In genomic region chr19:45607071-45608029, GRCh38 we compare ENCODE assay signal across 8 cellular contexts. TPM values are rescaled to one million over a fixed set of nuclear protein-coding genes. Genes with fewer than 3 reads are reported as not detected.
A peak's percentile ranks its signal among the peaks of the same experiment; 100 is the strongest.
DNase-seq lines count a peak whose midpoint lies in the region; ATAC-seq, FAIRE-seq and TF ChIP-seq lines count a peak whose summit lies in the region.

No MANE protein-coding gene starts in this region.

- H3K27ac ChIP-seq in kidney (ENCODE audit: low read depth in 2 of 2, low read length in 2 of 2), result peak overlapping the region; percentile 39 to 51
- peak overlapping the region in 5 of 8 donors; percentile 18 to 65 (median 46) for H3K27ac ChIP-seq in spleen

- H3K36me3 ChIP-seq in kidney (ENCODE audit: control insufficient read depth in 1 of 2, insufficient read depth in 2 of 2, low read length in 2 of 2), result no peaks in the 10 kb centered on the region
- H3K36me3 ChIP-seq in spleen, result peaks cover 0 to 40% (median 29%) of the 10 kb centered on the region in 6 donors

- peak overlapping the region; percentile 20 to 55 for H3K9ac ChIP-seq in kidney (ENCODE audit: low read length in 2 of 2)

- peaks cover 0 to 21% (median 8%) of the 10 kb centered on the region in 7 donors for H3K27me3 ChIP-seq in spleen (replicated peaks in 1 of 7)

- DNase-seq in GM03348 (ENCODE audit: low spot score) (peak; percentile 88), NCI-H1092 treated with DMSO at 0.1 percent for 48 hours (lab: John Stamatoyannopoulos, UW) (peak; percentile 8), choroid plexus epithelial cell (ENCODE audit: low read depth) (peak; percentile 72), kidney (peak; percentile 90), spleen (peak; percentile 84), NK-92 (lab: John Stamatoyannopoulos, UW; ENCODE audit: unreplicated experiment) (no peak)

- H3K9me3 ChIP-seq in kidney (ENCODE audit: control insufficient read depth in 1 of 2, low read length in 2 of 2), result no peaks in the 10 kb centered on the region
- peaks cover 0 to 9% (median 0%) of the 10 kb centered on the region in 8 donors for H3K9me3 ChIP-seq in spleen

- H3K4me1 ChIP-seq in kidney (ENCODE audit: control insufficient read depth in 1 of 2, insufficient read depth in 1 of 2, low read depth in 1 of 2, low read length in 2 of 2), result peaks cover 0 to 8% of the 10 kb centered on the region in 2 donors
- H3K4me1 ChIP-seq in spleen, result peaks cover 6 to 18% (median 13%) of the 10 kb centered on the region in 6 donors

- TF ChIP-seq POLR2A in spleen (IDR thresholded peaks at IDR 0.05), result no peak

- peak overlapping the region; percentile 30; the same call in 1 of the 2 replicates for H3K4me3 ChIP-seq in WI38 (ENCODE audit: low read depth, low read length)
- H3K4me3 ChIP-seq in choroid plexus epithelial cell (ENCODE audit: low read depth, low read length), result peak overlapping the region; percentile 49
- peak overlapping the region; percentile 25 to 39 for H3K4me3 ChIP-seq in kidney (ENCODE audit: low read length in 2 of 2)
- peak overlapping the region in 4 of 8 donors; percentile 4 to 54 (median 8) for H3K4me3 ChIP-seq in spleen

- intact Hi-C loops in kidney (cut with DNase I), result no loop called here
- intact Hi-C loops in spleen (cut with DNase I; ENCODE audit: low total_unique reads), result loop anchor here (5.0 kb wide), 1 partner anchor 35 kb away; no protein-coding TSS in a partner anchor

- TF ChIP-seq CTCF in WI38 (IDR thresholded peaks at IDR 0.05; ENCODE audit: low read depth, low read length), result peak; percentile 94
- peak; percentile 93 for TF ChIP-seq CTCF in choroid plexus epithelial cell (conservative IDR thresholded peaks at IDR 0.05; ENCODE audit: low read depth, low read length)
- peak; percentile 91 for TF ChIP-seq CTCF in kidney (IDR thresholded peaks at IDR 0.05; ENCODE audit: borderline replicate concordance, extremely low read depth, insufficient read depth)
- TF ChIP-seq CTCF in spleen (IDR thresholded peaks at IDR 0.05 in 8 of 11, conservative IDR thresholded peaks at IDR 0.05 in 3 of 11), result peak; percentile 60 to 90 (median 84)

- 16 to 20% (median 20%) methylated on average over 26 to 28 of the region's 28 CpGs for WGBS in spleen, 5 donors

- no peak for ATAC-seq in HG02938 (IDR thresholded peaks at IDR 0.05; ENCODE audit: unreplicated experiment)

- no peak for FAIRE-seq in kidney (lab: Jason Lieb, UNC)

RNA-seq across cellular contexts. Expression of gene GPR4, which starts 5.3 kb away (rescaled TPM):
- total RNA-seq in kidney (9.7 TPM), spleen (1 to 10 TPM; 2.6 to 5.6 (median 4.2) TPM)
- polyA plus RNA-seq in kidney (ENCODE audit: insufficient read depth, low read depth, low replicate concordance) (6.8 TPM), spleen (1 to 10 TPM in 2 of 3 donors, under 1 TPM in 1; 0.33 to 2.1 (median 1.2) TPM)

RNA-seq across cellular contexts. Expression of gene OPA3, which starts 22.7 kb away (rescaled TPM):
- total RNA-seq in kidney (19.1 TPM), spleen (10 to 100 TPM; 13.6 to 18.4 (median 16.7) TPM)
- polyA plus RNA-seq in kidney (ENCODE audit: insufficient read depth, low read depth, low replicate concordance) (8.1 TPM), spleen (1 to 10 TPM; 2.8 to 7.7 (median 3.0) TPM)

RNA-seq across cellular contexts. Expression of gene EML2, which starts 31.8 kb away (rescaled TPM):
- total RNA-seq in kidney (93.8 TPM), spleen (10 to 100 TPM; 30.8 to 60.6 (median 50.6) TPM)
- polyA plus RNA-seq in kidney (ENCODE audit: insufficient read depth, low read depth, low replicate concordance) (36.6 TPM), spleen (10 to 100 TPM; 27.1 to 39.9 (median 34.8) TPM)
